ENCODE assay signal across 8 cellular contexts in the genomic region with DNA sequence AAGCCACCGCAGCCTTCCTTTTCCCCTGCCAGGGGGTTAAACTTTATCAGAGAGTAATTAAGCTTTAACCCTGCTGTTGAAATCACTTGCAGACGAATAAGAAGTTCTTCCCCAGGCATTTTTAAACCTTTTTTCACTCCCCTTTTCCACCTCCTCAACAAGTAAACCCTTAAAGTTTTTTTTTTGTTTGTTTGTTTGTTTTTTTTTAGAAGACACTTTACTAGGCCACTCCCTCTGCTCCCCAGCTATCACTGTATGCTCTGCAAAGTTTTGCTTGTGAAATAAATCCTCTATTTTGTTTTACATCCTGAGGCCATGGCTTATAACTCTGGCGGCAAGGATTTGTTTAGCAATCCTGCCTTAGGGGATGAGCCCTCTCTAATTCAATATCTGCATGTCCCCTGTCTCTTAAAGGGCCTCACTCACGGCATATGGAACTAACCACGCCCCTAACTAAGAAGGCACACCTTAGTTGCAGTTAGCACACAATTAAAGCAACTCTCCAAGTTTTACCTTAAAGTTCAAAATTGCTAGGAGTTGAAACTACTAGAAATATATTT.
DNase-seq lines count a peak whose midpoint lies in the region; ATAC-seq and TF ChIP-seq lines count a peak whose summit lies in the region.

No MANE protein-coding gene starts in this region.

- no peak overlapping the region for H3K9ac ChIP-seq in subcutaneous abdominal adipose tissue (ENCODE audit: low read length in 5 of 5)

- H3K4me3 ChIP-seq in RWPE2 (ENCODE audit: severe bottlenecking) (peak overlapping the region; percentile 45), right cardiac atrium (ENCODE audit: low read length) (peak overlapping the region; percentile 52), subcutaneous abdominal adipose tissue (ENCODE audit: low read depth in 1 of 5, low read length in 5 of 5) (peak overlapping the region; percentile 58 to 84 (median 75))

- H3K27me3 ChIP-seq in RWPE2 (ENCODE audit: insufficient read depth, poor library complexity, severe bottlenecking), result no peaks in the 10 kb centered on the region
- H3K27me3 ChIP-seq in right cardiac atrium (ENCODE audit: control insufficient read depth, insufficient read depth), result no peaks in the 10 kb centered on the region
- peaks cover 0 to 6% (median 0%) of the 10 kb centered on the region in 5 donors for H3K27me3 ChIP-seq in subcutaneous abdominal adipose tissue (ENCODE audit: control insufficient read depth in 5 of 5, insufficient read depth in 4 of 5, low read length in 5 of 5)

- H3K4me1 ChIP-seq in RWPE2 (ENCODE audit: insufficient read depth, poor library complexity, severe bottlenecking) (peaks cover 4% of the 10 kb centered on the region), right cardiac atrium (ENCODE audit: control insufficient read depth, insufficient read depth, low read length) (no peaks in the 10 kb centered on the region), subcutaneous abdominal adipose tissue (ENCODE audit: control insufficient read depth in 5 of 5, insufficient read depth in 5 of 5, low read length in 5 of 5) (peaks cover 0 to 12% (median 6%) of the 10 kb centered on the region in 5 donors)

- DNase-seq in NCI-H748 (lab: John Stamatoyannopoulos, UW; ENCODE audit: unreplicated experiment) (peak; percentile 58), NCI-H748 treated with DMSO at 0.1 percent for 48 hours (lab: John Stamatoyannopoulos, UW) (no peak), RWPE2 (ENCODE audit: low spot score) (no peak), right cardiac atrium (no peak), GM13977 (ENCODE audit: low spot score) (no peak)
- no peak for DNase-seq in NK-92 treated with Interleukin-12 subunit alpha and Interleukin-12 subunit beta, amount 100 ng/mL, for 24 hours (lab: John Stamatoyannopoulos, UW)

- ATAC-seq in RWPE2 (ENCODE audit: low read depth) (peak; percentile 70), right cardiac atrium (peak in 1 of 2 donors; percentile 16), GM21515 (IDR thresholded peaks at IDR 0.05; ENCODE audit: unreplicated experiment) (no peak)

- H3K36me3 ChIP-seq in RWPE2 (ENCODE audit: low read depth), result peaks cover 13% of the 10 kb centered on the region
- H3K36me3 ChIP-seq in subcutaneous abdominal adipose tissue (ENCODE audit: control insufficient read depth in 5 of 5, insufficient read depth in 5 of 5, low read length in 5 of 5), result no peaks in the 10 kb centered on the region

- H3K27ac ChIP-seq in RWPE2 (ENCODE audit: poor library complexity, severe bottlenecking) (peak overlapping the region; percentile 53), right cardiac atrium (ENCODE audit: low read length) (no peak overlapping the region), subcutaneous abdominal adipose tissue (ENCODE audit: low read depth, low read length) (no peak overlapping the region)

- intact Hi-C loops in right cardiac atrium (cut with DNase I), result no loop called here

- no peak for TF ChIP-seq CTCF in RWPE2 (IDR thresholded peaks at IDR 0.05; ENCODE audit: poor library complexity, severe bottlenecking)
- TF ChIP-seq CTCF in GM13977 (IDR thresholded peaks at IDR 0.05; ENCODE audit: extremely low read depth, insufficient read depth, missing control alignments), result no peak

- in situ Hi-C loops in GM13977 (cut with MboI; ENCODE audit: low pct_unique_long_range_greater_than_20kb, low sequenced_read_pairs, unreplicated experiment), result no loop called here

- H3K9me3 ChIP-seq in RWPE2 (ENCODE audit: severe bottlenecking) (no peaks in the 10 kb centered on the region), right cardiac atrium (ENCODE audit: control insufficient read depth, low read length) (no peaks in the 10 kb centered on the region), subcutaneous abdominal adipose tissue (ENCODE audit: control insufficient read depth in 5 of 5, low read length in 5 of 5) (no peaks in the 10 kb centered on the region)

- 12% methylated on average over 5 of the region's 5 CpGs for WGBS in right cardiac atrium
